ENCODE assay signal across 19 cellular contexts in the genomic region with DNA sequence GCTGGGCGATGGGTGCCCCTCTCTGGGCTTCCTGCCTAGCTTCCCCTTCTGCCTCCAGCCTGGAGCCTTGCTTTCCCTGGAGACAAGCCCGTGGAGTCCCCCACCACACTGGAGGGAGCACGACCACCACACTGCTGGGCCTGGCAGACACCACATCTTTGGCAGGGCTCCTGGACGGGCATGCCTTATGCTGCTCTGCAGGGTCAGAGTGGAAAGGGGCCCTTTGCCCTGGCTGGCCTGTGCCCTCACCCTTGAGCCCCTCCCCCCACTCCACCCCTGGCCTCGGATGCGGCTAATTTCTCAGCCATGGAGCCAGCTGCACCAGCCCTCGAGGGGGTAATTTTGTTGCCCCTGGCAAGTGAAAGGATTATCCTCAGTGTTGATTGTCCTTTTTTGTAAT.
"Had no signal": no experiment of that assay in that cellular context is flagged by ENCODE, and none has a peak within 500 bp of the region (broad histone marks: within the 10 kb centered on the region; RNA-seq: fewer than 3 reads in every experiment).

No MANE protein-coding gene starts in this region.

- H3K9me3 ChIP-seq: tibial nerve, vagina had no signal

- ATAC-seq: activated CD8-positive, alpha-beta memory T cell treated with anti-CD3 and anti-CD28 coated beads, Interleukin-2, amount 10 ng/mL, durations not matched to agents 7 days and 5 days; naive thymus-derived CD8-positive, alpha-beta T cell had no signal

- H3K27me3 ChIP-seq: tibial nerve, vagina had no signal

- DNase-seq: activated CD4-positive, alpha-beta memory T cell treated with anti-CD3 and anti-CD28 coated beads for 36 hours; activated CD8-positive, alpha-beta memory T cell treated with anti-CD3 and anti-CD28 coated beads, Interleukin-2, amount 10 ng/mL, durations not matched to agents 7 days and 5 days; activated naive CD4-positive, alpha-beta T cell treated with anti-CD3 and anti-CD28 coated beads for 36 hours; activated T-cell treated with anti-CD3 and anti-CD28 coated beads, Interleukin-2, amount 50 U/mL, for 1 hour; dermis blood vessel endothelial cell; naive thymus-derived CD8-positive, alpha-beta T cell; retina; stimulated activated CD4-positive, alpha-beta T cell treated with anti-CD3 and anti-CD28 coated beads, Interleukin-15, amount 100 ng/mL, for 24 hours; stimulated activated CD4-positive, alpha-beta T cell treated with anti-CD3 and anti-CD28 coated beads, Interleukin-4, amount 100 ng/mL, for 1 hour; stimulated activated naive CD4-positive, alpha-beta T cell treated with Interleukin-2 at 50 U/mL for 16 hours; substantia nigra; T-helper 9 cell had no signal

- H3K4me3 ChIP-seq: tibial nerve, vagina had no signal

- H3K9me3 Mint-ChIP-seq: activated CD4-positive, alpha-beta memory T cell treated with anti-CD3 and anti-CD28 coated beads for 36 hours; activated naive CD4-positive, alpha-beta T cell treated with anti-CD3 and anti-CD28 coated beads for 36 hours; activated T-helper 2 cell treated with anti-CD3 and anti-CD28 coated beads, Interferon-gamma antibody, Interleukin-2, Interleukin-4, amounts not matched to agents 10 μg/mL and 5 μg/mL and 100 μg/mL, durations not matched to agents 14 hours and 24 hours and 36 hours; naive thymus-derived CD8-positive, alpha-beta T cell had no signal

- H3K36me3 ChIP-seq: tibial nerve, vagina had no signal

- H3K27me3 Mint-ChIP-seq: activated CD4-positive, alpha-beta memory T cell treated with anti-CD3 and anti-CD28 coated beads for 36 hours had no signal

- FAIRE-seq: astrocyte, bronchial epithelial cell, frontal cortex, islet of Langerhans had no signal

- H3K27ac ChIP-seq: tibial nerve, vagina had no signal

- H3K4me1 ChIP-seq: vagina had no signal

- H3K4me3 Mint-ChIP-seq: activated CD4-positive, alpha-beta memory T cell treated with anti-CD3 and anti-CD28 coated beads for 36 hours; activated CD8-positive, alpha-beta memory T cell treated with anti-CD3 and anti-CD28 coated beads, Interleukin-2, amount 10 ng/mL, durations not matched to agents 7 days and 5 days; activated naive CD4-positive, alpha-beta T cell treated with anti-CD3 and anti-CD28 coated beads for 36 hours; naive thymus-derived CD8-positive, alpha-beta T cell had no signal

- H3K27ac Mint-ChIP-seq: activated CD4-positive, alpha-beta memory T cell treated with anti-CD3 and anti-CD28 coated beads for 36 hours; activated CD8-positive, alpha-beta memory T cell treated with anti-CD3 and anti-CD28 coated beads, Interleukin-2, amount 10 ng/mL, durations not matched to agents 7 days and 5 days; activated naive CD4-positive, alpha-beta T cell treated with anti-CD3 and anti-CD28 coated beads for 36 hours; activated T-helper 2 cell treated with anti-CD3 and anti-CD28 coated beads, Interferon-gamma antibody, Interleukin-2, Interleukin-4, amounts not matched to agents 10 μg/mL and 5 μg/mL and 100 μg/mL, durations not matched to agents 14 hours and 24 hours and 36 hours; naive thymus-derived CD8-positive, alpha-beta T cell had no signal

- H3K36me3 Mint-ChIP-seq: activated CD4-positive, alpha-beta memory T cell treated with anti-CD3 and anti-CD28 coated beads for 36 hours; activated CD8-positive, alpha-beta memory T cell treated with anti-CD3 and anti-CD28 coated beads, Interleukin-2, amount 10 ng/mL, durations not matched to agents 7 days and 5 days; naive thymus-derived CD8-positive, alpha-beta T cell had no signal

- H3K4me1 Mint-ChIP-seq: activated CD8-positive, alpha-beta memory T cell treated with anti-CD3 and anti-CD28 coated beads, Interleukin-2, amount 10 ng/mL, durations not matched to agents 7 days and 5 days had no signal
